Comparison of ENCODE assay signal across 23 cellular contexts in genomic region chr12:102008615-102009126, GRCh38. TPM values are rescaled to one million over a fixed set of nuclear protein-coding genes. Genes with fewer than 3 reads are reported as not detected.
DNase-seq lines count a peak whose midpoint lies in the region; ATAC-seq, FAIRE-seq and TF ChIP-seq lines count a peak whose summit lies in the region.
"Had no signal": no experiment of that assay in that cellular context is flagged by ENCODE, and none has a peak within 500 bp of the region (broad histone marks: within the 10 kb centered on the region; RNA-seq: fewer than 3 reads in every experiment).

No MANE protein-coding gene starts in this region.

- no peaks in the 10 kb centered on the region for H3K4me1 ChIP-seq in liver (ENCODE audit: control insufficient read depth in 4 of 4, insufficient read depth in 4 of 4, low read length in 3 of 4)
- H3K4me1 ChIP-seq in right lobe of liver = no peaks in the 10 kb centered on the region
- no peaks in the 10 kb centered on the region for H3K4me1 ChIP-seq in body of pancreas
- H3K4me1 ChIP-seq in mucosa of descending colon (ENCODE audit: low read depth) = no peaks in the 10 kb centered on the region
- H3K4me1 ChIP-seq: A549, BE2C had no signal

- 66% methylated on average over 1 of the region's 1 CpG for WGBS in liver
- 100% methylated on average over 1 of the region's 1 CpG for whole genome bisulfite sequencing in right lobe of liver (ENCODE audit: insufficient coverage, low coverage, low lambda C conversion rate, missing lambda C conversion rate)
- 77 to 81% methylated on average over 1 of the region's 1 CpG for WGBS in body of pancreas, 2 donors

- peaks cover 33% of the 10 kb centered on the region for H3K4me1 Mint-ChIP-seq in activated B cell treated with CpG ODN at 0.5 μM for 24 hours
- H3K4me1 Mint-ChIP-seq in stimulated activated memory B cell treated with anti-CD40 and anti-IgM and Interleukin-4, amounts not matched to agents 10 μg/mL and 1 μg/mL and 100 μg/mL, for 72 hours = peaks cover 26% of the 10 kb centered on the region
- H3K4me1 Mint-ChIP-seq: CD4-positive, alpha-beta memory T cell had no signal

- H3K9me3 ChIP-seq in liver (ENCODE audit: control insufficient read depth in 4 of 4, low read length in 3 of 4) = no peaks in the 10 kb centered on the region
- no peaks in the 10 kb centered on the region for H3K9me3 ChIP-seq in right lobe of liver
- H3K9me3 ChIP-seq in body of pancreas = no peaks in the 10 kb centered on the region
- H3K9me3 ChIP-seq in mucosa of descending colon = no peaks in the 10 kb centered on the region
- H3K9me3 ChIP-seq: A549, BE2C, BLaER1, Caco-2 had no signal

- CTCF ChIA-PET in activated B cell treated with CpG ODN at 0.5 μM for 24 hours (lab: Charles Lee) = no interaction called here

- no peak for TF ChIP-seq CTCF in liver (IDR thresholded peaks at IDR 0.05; ENCODE audit: low read depth, low read length, missing input control)
- TF ChIP-seq CTCF in right lobe of liver (IDR thresholded peaks at IDR 0.05) = no peak
- no peak for TF ChIP-seq CTCF in activated B cell treated with CpG ODN at 0.5 μM for 24 hours (IDR thresholded peaks at IDR 0.05)
- no peak for TF ChIP-seq CTCF in body of pancreas (IDR thresholded peaks at IDR 0.05)
- TF ChIP-seq CTCF in mucosa of descending colon (IDR thresholded peaks at IDR 0.05) = no peak

- peaks cover 12% of the 10 kb centered on the region for H3K36me3 Mint-ChIP-seq in activated B cell treated with CpG ODN at 0.5 μM for 24 hours (ENCODE audit: low read depth)
- H3K36me3 Mint-ChIP-seq in stimulated activated memory B cell treated with anti-CD40 and anti-IgM and Interleukin-4, amounts not matched to agents 10 μg/mL and 1 μg/mL and 100 μg/mL, for 72 hours = peaks cover 19% of the 10 kb centered on the region

- no peak overlapping the region for H3K4me3 ChIP-seq in liver (ENCODE audit: low read depth in 1 of 3, low read length in 3 of 3)
- H3K4me3 ChIP-seq in right lobe of liver = no peak overlapping the region
- no peak overlapping the region for H3K4me3 ChIP-seq in body of pancreas
- no peak overlapping the region for H3K4me3 ChIP-seq in mucosa of descending colon
- H3K4me3 ChIP-seq: A549, BLaER1 had no signal

- TF ChIP-seq POLR2A in right lobe of liver (IDR thresholded peaks at IDR 0.05) = no peak
- TF ChIP-seq POLR2A in body of pancreas (IDR thresholded peaks at IDR 0.05) = no peak

- H3K27me3 ChIP-seq in liver (ENCODE audit: control insufficient read depth in 4 of 4, insufficient read depth in 4 of 4, low read length in 3 of 4) = no peaks in the 10 kb centered on the region
- no peaks in the 10 kb centered on the region for H3K27me3 ChIP-seq in right lobe of liver
- H3K27me3 ChIP-seq in body of pancreas = no peaks in the 10 kb centered on the region
- H3K27me3 ChIP-seq: BE2C, BLaER1 had no signal

- H3K27me3 Mint-ChIP-seq in activated B cell treated with CpG ODN at 0.5 μM for 24 hours = no peaks in the 10 kb centered on the region
- no peaks in the 10 kb centered on the region for H3K27me3 Mint-ChIP-seq in stimulated activated memory B cell treated with anti-CD40 and anti-IgM and Interleukin-4, amounts not matched to agents 10 μg/mL and 1 μg/mL and 100 μg/mL, for 72 hours
- H3K27me3 Mint-ChIP-seq: CD4-positive, alpha-beta memory T cell; CD4-positive, CD25-positive, alpha-beta regulatory T cell had no signal

- H3K36me3 ChIP-seq in liver (ENCODE audit: control insufficient read depth in 4 of 4, insufficient read depth in 3 of 4, low read depth in 1 of 4, low read length in 3 of 4) = peaks cover 0 to 3% (median 1%) of the 10 kb centered on the region in 4 donors
- no peaks in the 10 kb centered on the region for H3K36me3 ChIP-seq in right lobe of liver
- peaks cover 0 to 1% of the 10 kb centered on the region in 2 donors for H3K36me3 ChIP-seq in body of pancreas (replicated peaks in 1 of 2; ENCODE audit: insufficient read depth in 1 of 2, low read depth in 2 of 2)
- H3K36me3 ChIP-seq in mucosa of descending colon (ENCODE audit: low read depth) = no peaks in the 10 kb centered on the region
- H3K36me3 ChIP-seq: BE2C, BLaER1 had no signal

- peak overlapping the region; percentile 36 for H3K27ac Mint-ChIP-seq in activated B cell treated with CpG ODN at 0.5 μM for 24 hours
- peak overlapping the region; percentile 45 for H3K27ac Mint-ChIP-seq in stimulated activated memory B cell treated with anti-CD40 and anti-IgM and Interleukin-4, amounts not matched to agents 10 μg/mL and 1 μg/mL and 100 μg/mL, for 72 hours
- H3K27ac Mint-ChIP-seq: CD14-positive monocyte; CD4-positive, alpha-beta memory T cell; CD4-positive, CD25-positive, alpha-beta regulatory T cell had no signal

- intact Hi-C loops in right lobe of liver (cut with DNase I) (no loop called here), activated B cell treated with CpG ODN at 0.5 μM for 24 hours (cut with micrococcal nuclease) (no loop called here), body of pancreas (cut with DNase I) (no loop called here), mucosa of descending colon (cut with DNase I, micrococcal nuclease) (no loop called here)

- DNase-seq in right lobe of liver (no peak), GM19239 (ENCODE audit: insufficient read length, low spot score) (no peak), activated B cell treated with CpG ODN at 0.5 μM for 24 hours (no peak), body of pancreas (no peak), MV-4-11 (lab: John Stamatoyannopoulos, UW) (no peak), mucosa of descending colon (no peak)
- DNase-seq: AML-193; BE2C; C1 segment of cervical spinal cord; Caco-2; Calu3; CD4-positive, alpha-beta memory T cell; CD4-positive, CD25-positive, alpha-beta regulatory T cell; DMS79 treated with DMSO at 0.1 percent for 48 hours; GF-D8 had no signal

- peak; percentile 68 for FAIRE-seq in GM19239 (lab: Jason Lieb, UNC)
- FAIRE-seq: A549, D721Med, G401.6 had no signal

- no peak overlapping the region for H3K4me3 Mint-ChIP-seq in activated B cell treated with CpG ODN at 0.5 μM for 24 hours
- no peak overlapping the region for H3K4me3 Mint-ChIP-seq in stimulated activated memory B cell treated with anti-CD40 and anti-IgM and Interleukin-4, amounts not matched to agents 10 μg/mL and 1 μg/mL and 100 μg/mL, for 72 hours
- H3K4me3 Mint-ChIP-seq: CD14-positive monocyte; CD4-positive, alpha-beta memory T cell; CD4-positive, CD25-positive, alpha-beta regulatory T cell had no signal

- H3K9me3 Mint-ChIP-seq in activated B cell treated with CpG ODN at 0.5 μM for 24 hours = no peaks in the 10 kb centered on the region
- no peaks in the 10 kb centered on the region for H3K9me3 Mint-ChIP-seq in stimulated activated memory B cell treated with anti-CD40 and anti-IgM and Interleukin-4, amounts not matched to agents 10 μg/mL and 1 μg/mL and 100 μg/mL, for 72 hours
- H3K9me3 Mint-ChIP-seq: CD4-positive, alpha-beta memory T cell; CD4-positive, CD25-positive, alpha-beta regulatory T cell had no signal

- POLR2A ChIA-PET in activated B cell treated with CpG ODN at 0.5 μM for 24 hours (lab: Charles Lee) = interaction anchor here (0.6 to 1.2 kb wide), 2 partner anchors 19 to 52 kb away, joined by 3 read pairs; no protein-coding TSS in a partner anchor

- TF ChIP-seq RAD21 in liver (IDR thresholded peaks at IDR 0.05) = peak in 1 of 2 donors; percentile 13

- H3K9ac ChIP-seq in liver (ENCODE audit: low read depth in 1 of 2, low read length in 2 of 2) = no peak overlapping the region
- H3K9ac ChIP-seq: BLaER1 had no signal

- no peak overlapping the region for H3K27ac ChIP-seq in liver (ENCODE audit: low read depth in 1 of 2, low read length in 2 of 2)
- H3K27ac ChIP-seq in right lobe of liver = no peak overlapping the region
- H3K27ac ChIP-seq in body of pancreas = no peak overlapping the region
- H3K27ac ChIP-seq: 22Rv1, A549, BLaER1 had no signal

- ATAC-seq in right lobe of liver (no peak), activated B cell treated with CpG ODN at 0.5 μM for 24 hours (ENCODE audit: low read depth) (no peak), body of pancreas (no peak), mucosa of descending colon (no peak)
- ATAC-seq in stimulated activated memory B cell treated with anti-CD40 and anti-IgM and Interleukin-4, amounts not matched to agents 10 μg/mL and 1 μg/mL and 100 μg/mL, for 72 hours = no peak
- ATAC-seq: A549 had no signal

TF ChIP-seq in liver, 16 proteins besides CTCF, POLR2A, EP300 and RAD21 (continues in another document):
- TF ChIP-seq JUND (IDR thresholded peaks at IDR 0.05) (peak in 1 of 2 donors; percentile 51), RXRA (IDR thresholded peaks at IDR 0.05) (peak in 1 of 2 donors; percentile 63), MAX (IDR thresholded peaks at IDR 0.05) (peak; percentile 72), FOXA2 (IDR thresholded peaks at IDR 0.05) (peak; percentile 87), HNF4A (conservative IDR thresholded peaks at IDR 0.05) (peak in 1 of 2 donors; percentile 86), ATF3 (IDR thresholded peaks at IDR 0.05) (no peak), FOXA1 (IDR thresholded peaks at IDR 0.05) (peak; percentile 56), SP1 (IDR thresholded peaks at IDR 0.05) (no peak)

RNA-seq across cellular contexts. Expression of gene WASHC3, which starts 53.1 kb away (rescaled TPM):
- total RNA-seq in liver = 10 to 100 TPM; 22.4 to 25.3 TPM
- polyA plus RNA-seq in liver = 10 to 100 TPM; 26.4 to 51.4 TPM
- total RNA-seq in right lobe of liver = 10 to 100 TPM; 13.0 to 35.3 (median 22.6) TPM
- 47.3 and 50.6 TPM in 2 replicates for total RNA-seq in activated B cell treated with CpG ODN at 0.5 μM for 24 hours
- total RNA-seq in body of pancreas = 10 to 100 TPM; 18.5 to 32.7 TPM
- 10 to 100 TPM; 31.1 to 39.1 (median 34.9) TPM for total RNA-seq in mucosa of descending colon
